In the genomic region with DNA sequence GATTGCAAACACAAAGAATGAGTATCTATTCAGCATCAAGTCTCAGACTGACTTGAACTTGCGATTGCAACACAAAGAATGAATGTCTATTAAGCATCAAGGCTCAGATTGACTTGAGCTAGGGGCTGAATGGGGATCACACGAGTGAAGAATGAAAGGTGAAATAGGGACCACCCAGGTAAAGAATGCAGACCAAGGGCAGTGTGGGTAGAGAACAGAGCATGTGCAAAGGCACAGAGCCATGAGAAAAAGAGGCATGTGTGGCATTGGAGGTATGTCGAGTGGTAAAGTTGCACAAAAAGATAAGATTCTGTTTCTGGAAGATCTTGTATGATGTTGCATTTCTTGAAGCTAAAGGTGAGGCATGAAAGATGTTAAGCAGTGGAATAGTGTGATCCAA, we compare ENCODE assay signal across 34 cellular contexts.
"Had no signal": no experiment of that assay in that cellular context is flagged by ENCODE, and none has a peak within 500 bp of the region (broad histone marks: within the 10 kb centered on the region; RNA-seq: fewer than 3 reads in every experiment).

No MANE protein-coding gene starts in this region.

- H3K4me3 ChIP-seq: MG63 had no signal

- H3K9me3 ChIP-seq: MG63 had no signal

- H3K36me3 ChIP-seq: MG63 had no signal

- H3K27me3 ChIP-seq: MG63 had no signal

- DNase-seq: Karpas-422, Kasumi-1, MG63, MM.1S, MV-4-11, NCI-H1048, NCI-H1092, NCI-H1092 treated with DMSO at 0.1 percent for 48 hours, NCI-H1105, NCI-H1105 treated with DMSO at 0.1 percent for 48 hours, NCI-H1417, NCI-H1417 treated with DMSO at 0.1 percent for 48 hours, NCI-H1436, NCI-H1436 treated with DMSO at 0.1 percent for 48 hours, NCI-H146, NCI-H1694, NCI-H1694 treated with DMSO at 0.1 percent for 48 hours, NCI-H187, NCI-H187 treated with DMSO at 0.1 percent for 48 hours, NCI-H1930, NCI-H2029, NCI-H2029 treated with DMSO at 0.1 percent for 48 hours, NCI-H2081, NCI-H2081 treated with DMSO at 0.1 percent for 48 hours, NCI-H2107, NCI-H2171, NCI-H2171 treated with DMSO at 0.1 percent for 48 hours, NCI-H2227 treated with DMSO at 0.1 percent for 48 hours, NCI-H226, NCI-H345, NCI-H446, NCI-H446 treated with DMSO at 0.1 percent for 48 hours, NCI-H510A, NCI-H510A treated with DMSO at 0.1 percent for 48 hours had no signal
